1 cellular context compared by ENCODE assay signal in the genomic region with DNA sequence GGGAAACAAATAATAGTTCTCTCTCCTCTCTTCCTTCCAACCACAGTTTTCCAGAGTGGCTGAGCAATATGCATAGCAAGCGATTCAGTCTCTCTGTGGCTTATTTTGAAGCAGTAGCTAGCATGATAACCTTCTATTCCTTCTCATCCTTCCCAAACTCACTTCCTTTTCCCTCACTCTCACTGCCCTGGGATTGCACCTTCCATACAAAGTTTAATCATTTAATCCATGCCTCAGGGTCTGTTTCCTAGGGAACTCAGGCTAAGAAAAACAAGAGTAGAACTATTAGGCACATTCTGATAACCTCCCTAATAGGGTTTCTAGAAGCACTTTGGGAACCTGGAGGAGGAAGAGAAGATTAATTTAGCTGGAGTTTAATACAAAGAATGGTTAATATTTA.
TF ChIP-seq lines count a peak whose summit lies in the region.

No MANE protein-coding gene starts in this region.

TF ChIP-seq in GM23338, 12 proteins besides CTCF, POLR2A, EP300 and RAD21:
- no peak for TF ChIP-seq POLR2AphosphoS5 (IDR thresholded peaks at IDR 0.05; ENCODE audit: low read depth)
- no peak for TF ChIP-seq EZH2 (IDR thresholded peaks at IDR 0.05; ENCODE audit: low read depth, unreplicated experiment)
- TF ChIP-seq JUNB (IDR thresholded peaks at IDR 0.05; ENCODE audit: unreplicated experiment), result no peak
- TF ChIP-seq, protein P1, sequence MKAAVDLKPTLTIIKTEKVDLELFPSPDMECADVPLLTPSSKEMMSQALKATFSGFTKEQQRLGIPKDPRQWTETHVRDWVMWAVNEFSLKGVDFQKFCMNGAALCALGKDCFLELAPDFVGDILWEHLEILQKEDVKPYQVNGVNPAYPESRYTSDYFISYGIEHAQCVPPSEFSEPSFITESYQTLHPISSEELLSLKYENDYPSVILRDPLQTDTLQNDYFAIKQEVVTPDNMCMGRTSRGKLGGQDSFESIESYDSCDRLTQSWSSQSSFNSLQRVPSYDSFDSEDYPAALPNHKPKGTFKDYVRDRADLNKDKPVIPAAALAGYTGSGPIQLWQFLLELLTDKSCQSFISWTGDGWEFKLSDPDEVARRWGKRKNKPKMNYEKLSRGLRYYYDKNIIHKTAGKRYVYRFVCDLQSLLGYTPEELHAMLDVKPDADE (IDR thresholded peaks at IDR 0.05), result no peak
- no peak for TF ChIP-seq CREB1 (CRISPR knock-in tag; IDR thresholded peaks at IDR 0.05; ENCODE audit: low read depth)
